ENCODE assay signal across 9 cellular contexts in the genomic region with DNA sequence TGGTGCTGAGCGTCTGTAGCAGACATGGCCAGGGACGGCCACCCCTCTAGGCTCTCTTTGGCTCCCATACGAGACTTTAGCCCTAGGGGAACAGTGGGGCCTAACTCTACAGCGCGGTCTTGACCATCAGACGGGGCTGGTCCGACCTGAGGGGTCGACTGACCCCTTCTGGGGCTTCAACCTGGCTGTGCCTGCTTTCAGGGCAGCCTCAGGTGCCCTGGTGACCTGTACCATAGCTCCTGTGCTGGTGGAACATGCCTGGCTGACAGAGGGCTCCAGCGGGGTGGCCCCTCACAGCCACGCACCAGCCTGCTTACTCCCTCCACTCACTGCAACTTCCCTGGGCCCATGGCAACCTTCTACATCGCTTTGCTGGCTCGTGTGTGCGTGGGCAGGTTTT.
"Had no signal": no experiment of that assay in that cellular context is flagged by ENCODE, and none has a peak within 500 bp of the region (broad histone marks: within the 10 kb centered on the region; RNA-seq: fewer than 3 reads in every experiment).

No MANE protein-coding gene starts in this region.

- H3K27ac ChIP-seq: GM23248 had no signal

- H3K4me3 ChIP-seq: GM23248, HAP-1, K562 had no signal

- H2AFZ ChIP-seq: GM23248 had no signal

- H3K9ac ChIP-seq: GM23248 had no signal

- DNase-seq: GM23248, H7, HFFc6, IMR-90, KG1 had no signal

- ATAC-seq: HCT116, K562 had no signal

- H3K9me3 ChIP-seq: HAP-1 had no signal

- H3K36me3 ChIP-seq: HAP-1 had no signal

- FAIRE-seq: HTR-8/SVneo, K562 had no signal

- H3K4me1 ChIP-seq: HAP-1 had no signal
